9 cellular contexts compared by ENCODE assay signal in the genomic region with DNA sequence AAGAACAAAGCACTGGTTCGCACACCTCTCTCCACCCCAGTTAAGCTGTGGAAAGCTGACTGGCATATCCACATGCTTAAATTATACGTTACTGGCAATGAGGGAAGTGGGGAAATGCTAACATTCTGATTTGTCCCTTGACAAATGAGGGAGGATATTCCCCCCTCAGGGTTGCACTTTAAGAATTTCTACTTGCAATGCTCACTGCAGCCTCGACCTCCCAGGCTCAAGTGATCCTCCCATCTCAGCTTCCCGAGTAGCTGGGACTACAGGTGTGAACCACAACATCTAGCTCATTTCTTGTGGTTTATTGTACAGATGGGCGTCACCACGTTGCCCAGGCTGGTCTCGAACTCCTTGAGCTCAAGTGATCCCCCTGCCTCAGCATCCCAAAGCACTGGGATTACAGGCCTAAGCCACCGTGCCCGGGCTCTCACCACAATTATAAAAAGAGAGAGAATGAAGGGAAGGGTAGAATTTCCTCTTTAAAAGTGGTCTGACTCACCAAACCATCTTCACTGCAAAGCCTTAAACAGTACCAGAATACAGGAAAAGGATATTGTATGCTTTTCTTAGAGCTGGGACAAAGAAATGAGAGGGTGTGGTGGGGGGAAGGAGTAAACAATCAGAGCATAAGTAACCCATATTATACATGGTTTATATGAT. TPM values are rescaled to one million over a fixed set of nuclear protein-coding genes. Genes with fewer than 3 reads are reported as not detected.
A peak's percentile ranks its signal among the peaks of the same experiment; 100 is the strongest.
DNase-seq lines count a peak whose midpoint lies in the region; TF ChIP-seq lines count a peak whose summit lies in the region.
"Had no signal": no experiment of that assay in that cellular context is flagged by ENCODE, and none has a peak within 500 bp of the region (broad histone marks: within the 10 kb centered on the region; RNA-seq: fewer than 3 reads in every experiment).

No MANE protein-coding gene starts in this region.

- no peaks in the 10 kb centered on the region for H3K4me1 ChIP-seq in prostate gland (replicated peaks)

- no peaks in the 10 kb centered on the region for H3K27me3 ChIP-seq in prostate gland (replicated peaks; ENCODE audit: insufficient read depth)

- DNase-seq in activated naive CD4-positive, alpha-beta T cell treated with anti-CD3 and anti-CD28 coated beads, Interleukin-2, amount 10 ng/mL, durations not matched to agents 7 days and 5 days, result peak; percentile 44
- no peak for DNase-seq in activated naive CD4-positive, alpha-beta T cell (lab: John Stamatoyannopoulos, UW)
- peak; percentile 17 for DNase-seq in activated CD4-positive, alpha-beta T cell treated with anti-CD3 and anti-CD28 coated beads, Interleukin-2, amount 10 ng/mL, durations not matched to agents 7 days and 5 days
- peak; percentile 47 for DNase-seq in glomerular visceral epithelial cell (ENCODE audit: extremely low spot score)
- DNase-seq in stromal cell of bone marrow (ENCODE audit: low read depth), result peak; percentile 22
- no peak for DNase-seq in amniotic stem cell (lab: John Stamatoyannopoulos, UW)
- DNase-seq in posterior cingulate gyrus, result no peak
- DNase-seq in prostate gland (ENCODE audit: low spot score), result no peak
- DNase-seq: NCI-H226 had no signal

- no peak overlapping the region for H3K4me3 ChIP-seq in prostate gland

- H3K36me3 Mint-ChIP-seq in activated naive CD4-positive, alpha-beta T cell treated with anti-CD3 and anti-CD28 coated beads, Interleukin-2, amount 10 ng/mL, durations not matched to agents 7 days and 5 days, result peaks cover 29% of the 10 kb centered on the region
- peaks cover 20% of the 10 kb centered on the region for H3K36me3 Mint-ChIP-seq in activated CD4-positive, alpha-beta T cell treated with anti-CD3 and anti-CD28 coated beads, Interleukin-2, amount 10 ng/mL, durations not matched to agents 7 days and 5 days (ENCODE audit: low read depth)

- H3K4me3 Mint-ChIP-seq in activated naive CD4-positive, alpha-beta T cell treated with anti-CD3 and anti-CD28 coated beads, Interleukin-2, amount 10 ng/mL, durations not matched to agents 7 days and 5 days, result peak overlapping the region; percentile 5
- peak overlapping the region; percentile 31 for H3K4me3 Mint-ChIP-seq in activated CD4-positive, alpha-beta T cell treated with anti-CD3 and anti-CD28 coated beads, Interleukin-2, amount 10 ng/mL, durations not matched to agents 7 days and 5 days

- H3K27me3 Mint-ChIP-seq in activated naive CD4-positive, alpha-beta T cell treated with anti-CD3 and anti-CD28 coated beads, Interleukin-2, amount 10 ng/mL, durations not matched to agents 7 days and 5 days, result no peaks in the 10 kb centered on the region
- no peaks in the 10 kb centered on the region for H3K27me3 Mint-ChIP-seq in activated CD4-positive, alpha-beta T cell treated with anti-CD3 and anti-CD28 coated beads, Interleukin-2, amount 10 ng/mL, durations not matched to agents 7 days and 5 days

- no peaks in the 10 kb centered on the region for H3K9me3 ChIP-seq in prostate gland

- peaks cover 78% of the 10 kb centered on the region for H3K4me1 Mint-ChIP-seq in activated naive CD4-positive, alpha-beta T cell treated with anti-CD3 and anti-CD28 coated beads, Interleukin-2, amount 10 ng/mL, durations not matched to agents 7 days and 5 days
- peaks cover 75% of the 10 kb centered on the region for H3K4me1 Mint-ChIP-seq in activated CD4-positive, alpha-beta T cell treated with anti-CD3 and anti-CD28 coated beads, Interleukin-2, amount 10 ng/mL, durations not matched to agents 7 days and 5 days

- CTCF ChIA-PET in activated naive CD4-positive, alpha-beta T cell treated with anti-CD3 and anti-CD28 coated beads, Interleukin-2, amount 10 ng/mL, durations not matched to agents 7 days and 5 days (lab: Charles Lee), result interaction anchor here (0.6 to 1.4 kb wide), 2 partner anchors 39 to 847 kb away, joined by 3 read pairs; no protein-coding TSS in a partner anchor
- CTCF ChIA-PET in activated CD4-positive, alpha-beta T cell treated with anti-CD3 and anti-CD28 coated beads, Interleukin-2, amount 10 ng/mL, durations not matched to agents 7 days and 5 days (lab: Charles Lee), result interaction anchor here (0.8 to 2.1 kb wide), 4 partner anchors 9 to 55 kb away, joined by 3 to 11 read pairs (median 4); no protein-coding TSS in a partner anchor

- TF ChIP-seq POLR2A in prostate gland (IDR thresholded peaks at IDR 0.05), result no peak

- H3K27ac ChIP-seq in prostate gland, result no peak overlapping the region

- H3K36me3 ChIP-seq in prostate gland, result no peaks in the 10 kb centered on the region

- WGBS in prostate gland, result 62% methylated on average over 9 of the region's 9 CpGs

- peak overlapping the region; percentile 88 for H3K27ac Mint-ChIP-seq in activated naive CD4-positive, alpha-beta T cell treated with anti-CD3 and anti-CD28 coated beads, Interleukin-2, amount 10 ng/mL, durations not matched to agents 7 days and 5 days
- H3K27ac Mint-ChIP-seq in activated CD4-positive, alpha-beta T cell treated with anti-CD3 and anti-CD28 coated beads, Interleukin-2, amount 10 ng/mL, durations not matched to agents 7 days and 5 days, result peak overlapping the region; percentile 74

- POLR2A ChIA-PET in activated CD4-positive, alpha-beta T cell treated with anti-CD3 and anti-CD28 coated beads, Interleukin-2, amount 10 ng/mL, durations not matched to agents 7 days and 5 days (lab: Charles Lee), result no interaction called here

- no peaks in the 10 kb centered on the region for H3K9me3 Mint-ChIP-seq in activated naive CD4-positive, alpha-beta T cell treated with anti-CD3 and anti-CD28 coated beads, Interleukin-2, amount 10 ng/mL, durations not matched to agents 7 days and 5 days
- no peaks in the 10 kb centered on the region for H3K9me3 Mint-ChIP-seq in activated CD4-positive, alpha-beta T cell treated with anti-CD3 and anti-CD28 coated beads, Interleukin-2, amount 10 ng/mL, durations not matched to agents 7 days and 5 days

- TF ChIP-seq CTCF in prostate gland (IDR thresholded peaks at IDR 0.05), result no peak

- intact Hi-C loops in posterior cingulate gyrus (cut with DNase I), result no loop called here
- intact Hi-C loops in prostate gland (cut with DNase I), result no loop called here

RNA-seq across cellular contexts. Expression of a gene that starts 38.9 kb away (rescaled TPM):
- 10 to 100 TPM; 85.7 to 97.7 TPM for total RNA-seq in activated CD4-positive, alpha-beta T cell treated with anti-CD3 and anti-CD28 coated beads, Interleukin-2, amount 10 ng/mL, durations not matched to agents 7 days and 5 days
- total RNA-seq in prostate gland, result 100 to 1,000 TPM in 1 of 2 donors, 10 to 100 TPM in 1; 60.4 to 109 TPM

Comparison
In these comparisons a context has a peak if more than half of its experiments do, and no peak if none do; other contexts are left out.
1. DNase-seq: peak in activated naive CD4-positive, alpha-beta T cell treated with anti-CD3 and anti-CD28 coated beads, Interleukin-2, amount 10 ng/mL, durations not matched to agents 7 days and 5 days (single experiment), activated CD4-positive, alpha-beta T cell treated with anti-CD3 and anti-CD28 coated beads, Interleukin-2, amount 10 ng/mL, durations not matched to agents 7 days and 5 days (single experiment), glomerular visceral epithelial cell (single experiment) and stromal cell of bone marrow (single experiment); none in activated naive CD4-positive, alpha-beta T cell (0 of 4), amniotic stem cell (single experiment), posterior cingulate gyrus (0 of 10) and prostate gland (single experiment).